1 cellular context compared by ENCODE assay signal in the genomic region with DNA sequence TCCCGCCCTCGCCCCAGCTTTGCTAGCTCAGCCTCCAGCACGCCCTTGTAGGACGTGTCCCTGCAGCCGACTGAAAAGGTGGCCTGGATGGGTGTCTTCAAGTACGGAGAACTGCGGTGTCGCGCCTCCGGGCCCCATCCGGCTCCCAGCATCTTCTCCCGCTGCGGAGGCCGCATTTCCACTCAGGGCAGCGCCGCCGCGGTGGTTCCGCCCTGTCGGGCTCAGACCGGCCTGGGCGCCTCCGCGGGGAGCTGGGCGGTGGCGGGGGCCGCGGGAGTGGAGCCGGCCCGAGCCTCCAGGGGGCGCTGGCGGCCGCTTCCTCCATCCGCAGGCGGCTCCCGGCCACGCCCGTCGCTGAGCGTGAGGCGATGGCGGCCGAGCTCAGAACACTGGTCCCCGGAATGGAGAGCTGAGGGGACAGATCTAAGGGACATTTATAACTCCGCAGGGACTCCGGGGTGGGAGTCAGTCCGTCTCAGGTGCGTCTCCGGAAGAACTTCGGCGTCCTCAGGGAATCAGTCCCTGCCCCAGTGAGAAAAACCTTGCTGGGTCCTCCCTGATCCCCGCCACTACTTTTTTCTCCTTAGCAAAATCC.
TF ChIP-seq lines count a peak whose summit lies in the region.

No MANE protein-coding gene starts in this region.

TF ChIP-seq in K562, 482 proteins besides CTCF, POLR2A, EP300 and RAD21 (continued from another document and continues in another):
- TF ChIP-seq, protein P1, sequence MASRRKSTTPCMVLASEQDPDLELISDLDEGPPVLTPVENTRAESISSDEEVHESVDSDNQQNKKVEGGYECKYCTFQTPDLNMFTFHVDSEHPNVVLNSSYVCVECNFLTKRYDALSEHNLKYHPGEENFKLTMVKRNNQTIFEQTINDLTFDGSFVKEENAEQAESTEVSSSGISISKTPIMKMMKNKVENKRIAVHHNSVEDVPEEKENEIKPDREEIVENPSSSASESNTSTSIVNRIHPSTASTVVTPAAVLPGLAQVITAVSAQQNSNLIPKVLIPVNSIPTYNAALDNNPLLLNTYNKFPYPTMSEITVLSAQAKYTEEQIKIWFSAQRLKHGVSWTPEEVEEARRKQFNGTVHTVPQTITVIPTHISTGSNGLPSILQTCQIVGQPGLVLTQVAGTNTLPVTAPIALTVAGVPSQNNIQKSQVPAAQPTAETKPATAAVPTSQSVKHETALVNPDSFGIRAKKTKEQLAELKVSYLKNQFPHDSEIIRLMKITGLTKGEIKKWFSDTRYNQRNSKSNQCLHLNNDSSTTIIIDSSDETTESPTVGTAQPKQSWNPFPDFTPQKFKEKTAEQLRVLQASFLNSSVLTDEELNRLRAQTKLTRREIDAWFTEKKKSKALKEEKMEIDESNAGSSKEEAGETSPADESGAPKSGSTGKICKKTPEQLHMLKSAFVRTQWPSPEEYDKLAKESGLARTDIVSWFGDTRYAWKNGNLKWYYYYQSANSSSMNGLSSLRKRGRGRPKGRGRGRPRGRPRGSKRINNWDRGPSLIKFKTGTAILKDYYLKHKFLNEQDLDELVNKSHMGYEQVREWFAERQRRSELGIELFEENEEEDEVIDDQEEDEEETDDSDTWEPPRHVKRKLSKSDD (conservative IDR thresholded peaks at IDR 0.05; ENCODE audit: low read length) = 0 out of 2 replicates have a peak, but pooled peaks have one; percentile 28
- TF ChIP-seq, protein P2, sequence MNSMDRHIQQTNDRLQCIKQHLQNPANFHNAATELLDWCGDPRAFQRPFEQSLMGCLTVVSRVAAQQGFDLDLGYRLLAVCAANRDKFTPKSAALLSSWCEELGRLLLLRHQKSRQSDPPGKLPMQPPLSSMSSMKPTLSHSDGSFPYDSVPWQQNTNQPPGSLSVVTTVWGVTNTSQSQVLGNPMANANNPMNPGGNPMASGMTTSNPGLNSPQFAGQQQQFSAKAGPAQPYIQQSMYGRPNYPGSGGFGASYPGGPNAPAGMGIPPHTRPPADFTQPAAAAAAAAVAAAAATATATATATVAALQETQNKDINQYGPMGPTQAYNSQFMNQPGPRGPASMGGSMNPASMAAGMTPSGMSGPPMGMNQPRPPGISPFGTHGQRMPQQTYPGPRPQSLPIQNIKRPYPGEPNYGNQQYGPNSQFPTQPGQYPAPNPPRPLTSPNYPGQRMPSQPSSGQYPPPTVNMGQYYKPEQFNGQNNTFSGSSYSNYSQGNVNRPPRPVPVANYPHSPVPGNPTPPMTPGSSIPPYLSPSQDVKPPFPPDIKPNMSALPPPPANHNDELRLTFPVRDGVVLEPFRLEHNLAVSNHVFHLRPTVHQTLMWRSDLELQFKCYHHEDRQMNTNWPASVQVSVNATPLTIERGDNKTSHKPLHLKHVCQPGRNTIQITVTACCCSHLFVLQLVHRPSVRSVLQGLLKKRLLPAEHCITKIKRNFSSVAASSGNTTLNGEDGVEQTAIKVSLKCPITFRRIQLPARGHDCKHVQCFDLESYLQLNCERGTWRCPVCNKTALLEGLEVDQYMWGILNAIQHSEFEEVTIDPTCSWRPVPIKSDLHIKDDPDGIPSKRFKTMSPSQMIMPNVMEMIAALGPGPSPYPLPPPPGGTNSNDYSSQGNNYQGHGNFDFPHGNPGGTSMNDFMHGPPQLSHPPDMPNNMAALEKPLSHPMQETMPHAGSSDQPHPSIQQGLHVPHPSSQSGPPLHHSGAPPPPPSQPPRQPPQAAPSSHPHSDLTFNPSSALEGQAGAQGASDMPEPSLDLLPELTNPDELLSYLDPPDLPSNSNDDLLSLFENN (IDR thresholded peaks at IDR 0.05; ENCODE audit: low read depth in 2 of 2, low read length in 2 of 2) = 0 out of 4 replicates have a peak, but pooled peaks of 1 of the 2 experiments have one; percentile 13
- TF ChIP-seq, protein P3, sequence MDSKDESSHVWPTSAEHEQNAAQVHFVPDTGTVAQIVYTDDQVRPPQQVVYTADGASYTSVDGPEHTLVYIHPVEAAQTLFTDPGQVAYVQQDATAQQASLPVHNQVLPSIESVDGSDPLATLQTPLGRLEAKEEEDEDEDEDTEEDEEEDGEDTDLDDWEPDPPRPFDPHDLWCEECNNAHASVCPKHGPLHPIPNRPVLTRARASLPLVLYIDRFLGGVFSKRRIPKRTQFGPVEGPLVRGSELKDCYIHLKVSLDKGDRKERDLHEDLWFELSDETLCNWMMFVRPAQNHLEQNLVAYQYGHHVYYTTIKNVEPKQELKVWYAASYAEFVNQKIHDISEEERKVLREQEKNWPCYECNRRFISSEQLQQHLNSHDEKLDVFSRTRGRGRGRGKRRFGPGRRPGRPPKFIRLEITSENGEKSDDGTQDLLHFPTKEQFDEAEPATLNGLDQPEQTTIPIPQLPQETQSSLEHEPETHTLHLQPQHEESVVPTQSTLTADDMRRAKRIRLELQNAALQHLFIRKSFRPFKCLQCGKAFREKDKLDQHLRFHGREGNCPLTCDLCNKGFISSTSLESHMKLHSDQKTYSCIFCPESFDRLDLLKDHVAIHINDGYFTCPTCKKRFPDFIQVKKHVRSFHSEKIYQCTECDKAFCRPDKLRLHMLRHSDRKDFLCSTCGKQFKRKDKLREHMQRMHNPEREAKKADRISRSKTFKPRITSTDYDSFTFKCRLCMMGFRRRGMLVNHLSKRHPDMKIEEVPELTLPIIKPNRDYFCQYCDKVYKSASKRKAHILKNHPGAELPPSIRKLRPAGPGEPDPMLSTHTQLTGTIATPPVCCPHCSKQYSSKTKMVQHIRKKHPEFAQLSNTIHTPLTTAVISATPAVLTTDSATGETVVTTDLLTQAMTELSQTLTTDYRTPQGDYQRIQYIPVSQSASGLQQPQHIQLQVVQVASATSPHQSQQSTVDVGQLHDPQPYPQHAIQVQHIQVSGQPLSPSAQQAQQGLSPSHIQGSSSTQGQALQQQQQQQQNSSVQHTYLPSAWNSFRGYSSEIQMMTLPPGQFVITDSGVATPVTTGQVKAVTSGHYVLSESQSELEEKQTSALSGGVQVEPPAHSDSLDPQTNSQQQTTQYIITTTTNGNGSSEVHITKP (IDR thresholded peaks at IDR 0.05; ENCODE audit: partially characterized antibody) = peak; percentile 60
- TF ChIP-seq POLR2G (IDR thresholded peaks at IDR 0.05; ENCODE audit: low read depth, low read length) (peak; percentile 91), RFX7 (CRISPR knock-in tag; IDR thresholded peaks at IDR 0.05) (no peak), TRIM28 (IDR thresholded peaks at IDR 0.05) (no peak; the same call in 1 of the 2 replicates), ADNP (tag; IDR thresholded peaks at IDR 0.05) (no peak; the same call in 1 of the 2 replicates), NCOR1 (IDR thresholded peaks at IDR 0.05) (no peak), MAZ (CRISPR knock-in tag; conservative IDR thresholded peaks at IDR 0.05 in 1 of 2, IDR thresholded peaks at IDR 0.05 in 1 of 2) (peak; percentile 61 to 65; a peak in 3 of 4 replicates), PHTF2 (CRISPR knock-in tag; IDR thresholded peaks at IDR 0.05) (no peak), COPS2 (conservative IDR thresholded peaks at IDR 0.05) (no peak), RBFOX2 (IDR thresholded peaks at IDR 0.05; ENCODE audit: low read depth, low read length) (peak; percentile 88), GTF2E2 (tag; IDR thresholded peaks at IDR 0.05) (no peak), ZSCAN29 (IDR thresholded peaks at IDR 0.05) (peak; percentile 62; the same call in 1 of the 2 replicates), SMAD4 (CRISPR knock-in tag; conservative IDR thresholded peaks at IDR 0.05) (peak; percentile 70; the same call in 1 of the 2 replicates), BHLHE40 (IDR thresholded peaks at IDR 0.05; ENCODE audit: low read length) (0 out of 2 replicates have a peak, but pooled peaks have one; percentile 13), CBX2 (IDR thresholded peaks at IDR 0.05; ENCODE audit: insufficient read depth, low read length, poor library complexity, severe bottlenecking) (no peak), TCF7 (IDR thresholded peaks at IDR 0.05; ENCODE audit: borderline replicate concordance) (no peak), ATF7 (IDR thresholded peaks at IDR 0.05) (no peak; the same call in 1 of the 2 replicates), HMGN3 (IDR thresholded peaks at IDR 0.05; ENCODE audit: borderline replicate concordance, extremely low read depth, insufficient read length, low read depth, low read length) (peak; percentile 72), YY1 (IDR thresholded peaks at IDR 0.05; ENCODE audit: borderline replicate concordance in 1 of 3, control insufficient read depth in 1 of 3, extremely low read depth in 1 of 3, insufficient read depth in 3 of 3, insufficient read length in 1 of 3, insufficient replicate concordance in 2 of 3, low read depth in 1 of 3, low read length in 2 of 3) (peak; percentile 44 to 91 (median 85)), FIP1L1 (IDR thresholded peaks at IDR 0.05; ENCODE audit: low read depth, low read length, poor library complexity, severe bottlenecking) (peak; percentile 69), CHD1 (IDR thresholded peaks at IDR 0.05; ENCODE audit: low read length) (no peak), SMAD1 (IDR thresholded peaks at IDR 0.05; ENCODE audit: low read depth, low read length, partially characterized antibody) (peak; percentile 26), RBM17 (IDR thresholded peaks at IDR 0.05; ENCODE audit: borderline replicate concordance, low read depth, low read length) (no peak)
- TF ChIP-seq, protein P4, sequence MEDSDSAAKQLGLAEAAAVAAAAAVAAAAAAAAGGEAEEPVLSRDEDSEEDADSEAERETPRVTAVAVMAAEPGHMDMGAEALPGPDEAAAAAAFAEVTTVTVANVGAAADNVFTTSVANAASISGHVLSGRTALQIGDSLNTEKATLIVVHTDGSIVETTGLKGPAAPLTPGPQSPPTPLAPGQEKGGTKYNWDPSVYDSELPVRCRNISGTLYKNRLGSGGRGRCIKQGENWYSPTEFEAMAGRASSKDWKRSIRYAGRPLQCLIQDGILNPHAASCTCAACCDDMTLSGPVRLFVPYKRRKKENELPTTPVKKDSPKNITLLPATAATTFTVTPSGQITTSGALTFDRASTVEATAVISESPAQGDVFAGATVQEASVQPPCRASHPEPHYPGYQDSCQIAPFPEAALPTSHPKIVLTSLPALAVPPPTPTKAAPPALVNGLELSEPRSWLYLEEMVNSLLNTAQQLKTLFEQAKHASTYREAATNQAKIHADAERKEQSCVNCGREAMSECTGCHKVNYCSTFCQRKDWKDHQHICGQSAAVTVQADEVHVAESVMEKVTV (CRISPR knock-in tag; IDR thresholded peaks at IDR 0.05) = peak; percentile 53; the same call in 1 of the 2 replicates
- TF ChIP-seq, protein P5, sequence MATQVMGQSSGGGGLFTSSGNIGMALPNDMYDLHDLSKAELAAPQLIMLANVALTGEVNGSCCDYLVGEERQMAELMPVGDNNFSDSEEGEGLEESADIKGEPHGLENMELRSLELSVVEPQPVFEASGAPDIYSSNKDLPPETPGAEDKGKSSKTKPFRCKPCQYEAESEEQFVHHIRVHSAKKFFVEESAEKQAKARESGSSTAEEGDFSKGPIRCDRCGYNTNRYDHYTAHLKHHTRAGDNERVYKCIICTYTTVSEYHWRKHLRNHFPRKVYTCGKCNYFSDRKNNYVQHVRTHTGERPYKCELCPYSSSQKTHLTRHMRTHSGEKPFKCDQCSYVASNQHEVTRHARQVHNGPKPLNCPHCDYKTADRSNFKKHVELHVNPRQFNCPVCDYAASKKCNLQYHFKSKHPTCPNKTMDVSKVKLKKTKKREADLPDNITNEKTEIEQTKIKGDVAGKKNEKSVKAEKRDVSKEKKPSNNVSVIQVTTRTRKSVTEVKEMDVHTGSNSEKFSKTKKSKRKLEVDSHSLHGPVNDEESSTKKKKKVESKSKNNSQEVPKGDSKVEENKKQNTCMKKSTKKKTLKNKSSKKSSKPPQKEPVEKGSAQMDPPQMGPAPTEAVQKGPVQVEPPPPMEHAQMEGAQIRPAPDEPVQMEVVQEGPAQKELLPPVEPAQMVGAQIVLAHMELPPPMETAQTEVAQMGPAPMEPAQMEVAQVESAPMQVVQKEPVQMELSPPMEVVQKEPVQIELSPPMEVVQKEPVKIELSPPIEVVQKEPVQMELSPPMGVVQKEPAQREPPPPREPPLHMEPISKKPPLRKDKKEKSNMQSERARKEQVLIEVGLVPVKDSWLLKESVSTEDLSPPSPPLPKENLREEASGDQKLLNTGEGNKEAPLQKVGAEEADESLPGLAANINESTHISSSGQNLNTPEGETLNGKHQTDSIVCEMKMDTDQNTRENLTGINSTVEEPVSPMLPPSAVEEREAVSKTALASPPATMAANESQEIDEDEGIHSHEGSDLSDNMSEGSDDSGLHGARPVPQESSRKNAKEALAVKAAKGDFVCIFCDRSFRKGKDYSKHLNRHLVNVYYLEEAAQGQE (CRISPR knock-in tag; IDR thresholded peaks at IDR 0.05; ENCODE audit: low read depth) = peak; percentile 55; the same call in 1 of the 2 replicates
- TF ChIP-seq, protein P6, sequence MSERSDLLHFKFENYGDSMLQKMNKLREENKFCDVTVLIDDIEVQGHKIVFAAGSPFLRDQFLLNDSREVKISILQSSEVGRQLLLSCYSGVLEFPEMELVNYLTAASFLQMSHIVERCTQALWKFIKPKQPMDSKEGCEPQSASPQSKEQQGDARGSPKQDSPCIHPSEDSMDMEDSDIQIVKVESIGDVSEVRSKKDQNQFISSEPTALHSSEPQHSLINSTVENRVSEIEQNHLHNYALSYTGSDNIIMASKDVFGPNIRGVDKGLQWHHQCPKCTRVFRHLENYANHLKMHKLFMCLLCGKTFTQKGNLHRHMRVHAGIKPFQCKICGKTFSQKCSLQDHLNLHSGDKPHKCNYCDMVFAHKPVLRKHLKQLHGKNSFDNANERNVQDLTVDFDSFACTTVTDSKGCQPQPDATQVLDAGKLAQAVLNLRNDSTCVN (CRISPR knock-in tag; IDR thresholded peaks at IDR 0.05) = no peak
- TF ChIP-seq, protein P7, sequence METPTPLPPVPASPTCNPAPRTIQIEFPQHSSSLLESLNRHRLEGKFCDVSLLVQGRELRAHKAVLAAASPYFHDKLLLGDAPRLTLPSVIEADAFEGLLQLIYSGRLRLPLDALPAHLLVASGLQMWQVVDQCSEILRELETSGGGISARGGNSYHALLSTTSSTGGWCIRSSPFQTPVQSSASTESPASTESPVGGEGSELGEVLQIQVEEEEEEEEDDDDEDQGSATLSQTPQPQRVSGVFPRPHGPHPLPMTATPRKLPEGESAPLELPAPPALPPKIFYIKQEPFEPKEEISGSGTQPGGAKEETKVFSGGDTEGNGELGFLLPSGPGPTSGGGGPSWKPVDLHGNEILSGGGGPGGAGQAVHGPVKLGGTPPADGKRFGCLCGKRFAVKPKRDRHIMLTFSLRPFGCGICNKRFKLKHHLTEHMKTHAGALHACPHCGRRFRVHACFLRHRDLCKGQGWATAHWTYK (CRISPR knock-in tag; IDR thresholded peaks at IDR 0.05) = peak; percentile 67; the same call in 1 of the 2 replicates
- TF ChIP-seq, protein P8, sequence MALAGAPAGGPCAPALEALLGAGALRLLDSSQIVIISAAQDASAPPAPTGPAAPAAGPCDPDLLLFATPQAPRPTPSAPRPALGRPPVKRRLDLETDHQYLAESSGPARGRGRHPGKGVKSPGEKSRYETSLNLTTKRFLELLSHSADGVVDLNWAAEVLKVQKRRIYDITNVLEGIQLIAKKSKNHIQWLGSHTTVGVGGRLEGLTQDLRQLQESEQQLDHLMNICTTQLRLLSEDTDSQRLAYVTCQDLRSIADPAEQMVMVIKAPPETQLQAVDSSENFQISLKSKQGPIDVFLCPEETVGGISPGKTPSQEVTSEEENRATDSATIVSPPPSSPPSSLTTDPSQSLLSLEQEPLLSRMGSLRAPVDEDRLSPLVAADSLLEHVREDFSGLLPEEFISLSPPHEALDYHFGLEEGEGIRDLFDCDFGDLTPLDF (CRISPR knock-in tag; IDR thresholded peaks at IDR 0.05) = 0 out of 2 replicates have a peak, but pooled peaks have one; percentile 61
